Comparison of ENCODE assay signal across 22 cellular contexts in the genomic region with DNA sequence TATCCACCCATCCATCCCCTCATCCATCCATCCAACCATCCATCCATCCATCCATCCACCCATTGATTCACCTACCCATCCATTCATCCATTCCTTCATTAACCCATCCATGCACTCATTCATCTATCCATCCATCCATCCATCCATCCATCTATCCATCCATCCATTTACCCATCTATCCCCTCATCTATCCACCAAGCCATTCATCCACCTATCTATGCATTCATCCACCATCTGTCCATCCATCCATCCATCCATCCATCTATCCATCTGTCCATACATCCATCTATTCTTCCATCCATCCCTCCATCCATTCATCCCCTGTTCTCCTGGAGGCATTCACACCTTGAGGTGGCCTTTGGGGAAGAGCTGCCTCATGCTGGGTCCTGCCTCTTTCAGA.
"Had no signal": no experiment of that assay in that cellular context is flagged by ENCODE, and none has a peak within 500 bp of the region (broad histone marks: within the 10 kb centered on the region; RNA-seq: fewer than 3 reads in every experiment).

No MANE protein-coding gene starts in this region.

- H3K4me3 ChIP-seq: MG63, SJSA1, SK-N-MC had no signal

- DNase-seq: Karpas-422, KG1, MG63, NCI-H1092 treated with DMSO at 0.1 percent for 48 hours, NCI-H1436, NCI-H187, NCI-H2029, NCI-H2081 treated with DMSO at 0.1 percent for 48 hours, NCI-H2171, NCI-H226, NCI-H446, NCI-H510A, NCI-H524 treated with DMSO at 0.1 percent for 48 hours, NCI-H69, NCI-H774, Right ventricle myocardium superior, RPMI8226, SIG-M5 had no signal

- FAIRE-seq: RCC 7860 had no signal

- H3K27ac ChIP-seq: HL-60, SJSA1, SK-N-MC had no signal
